ENCODE assay signal across 21 cellular contexts in the genomic region with DNA sequence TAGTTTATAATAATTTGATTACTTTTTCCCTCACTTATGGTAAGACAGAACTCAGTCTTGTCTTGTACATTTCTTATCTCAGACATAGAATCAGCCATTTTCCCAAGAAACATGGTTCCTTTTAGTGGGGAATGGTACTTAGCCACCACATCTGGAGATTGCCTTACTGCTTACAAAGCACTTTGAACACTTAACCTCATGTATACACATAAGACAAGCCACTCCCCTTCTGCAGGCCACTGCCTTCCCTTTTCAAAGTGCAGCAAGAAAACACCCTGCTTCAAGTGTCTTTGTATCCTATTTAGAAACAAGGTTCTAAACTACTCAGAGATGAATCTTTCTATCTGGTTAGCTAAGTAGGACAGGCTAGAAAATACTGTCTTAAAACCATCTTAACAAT.
A peak's percentile ranks its signal among the peaks of the same experiment; 100 is the strongest.
DNase-seq lines count a peak whose midpoint lies in the region; ATAC-seq, FAIRE-seq and TF ChIP-seq lines count a peak whose summit lies in the region.
"Had no signal": no experiment of that assay in that cellular context is flagged by ENCODE, and none has a peak within 500 bp of the region (broad histone marks: within the 10 kb centered on the region; RNA-seq: fewer than 3 reads in every experiment).

No MANE protein-coding gene starts in this region.

- TF ChIP-seq CTCF in AG04450 (IDR thresholded peaks at IDR 0.05; ENCODE audit: low read depth, low read length) (no peak), bronchial epithelial cell (IDR thresholded peaks at IDR 0.05; ENCODE audit: insufficient read depth, low read length, severe bottlenecking) (no peak), kidney (IDR thresholded peaks at IDR 0.05; ENCODE audit: borderline replicate concordance, extremely low read depth, insufficient read depth) (no peak)

- peak; percentile 20 for DNase-seq in AG04450 (ENCODE audit: low read depth, low spot score)
- peak; percentile 66 for DNase-seq in M059J (ENCODE audit: low read depth)
- DNase-seq in bronchial epithelial cell (ENCODE audit: low read depth), result peak; percentile 4
- peak in 1 of 2 donors; percentile 6 for DNase-seq in left colon
- no peak for DNase-seq in stimulated activated effector memory CD8-positive, alpha-beta T cell treated with anti-CD3 and anti-CD28 coated beads, Interleukin-12 subunit alpha, Interleukin-12 subunit beta, amount 100 ng/mL, for 72 hours (ENCODE audit: low spot score in 2 of 2)
- no peak for DNase-seq in kidney
- no peak for DNase-seq in NCI-H1105 (lab: John Stamatoyannopoulos, UW)
- DNase-seq: activated CD8-positive, alpha-beta T cell treated with anti-CD3 and anti-CD28 coated beads, Interleukin-2, amount 10 ng/mL, durations not matched to agents 7 days and 5 days; amygdala; cortex of kidney; hypothalamus; left ventricle myocardium inferior; NCI-H1436 treated with DMSO at 0.1 percent for 48 hours; NCI-H526 treated with DMSO at 0.1 percent for 48 hours; stimulated activated CD4-positive, alpha-beta T cell treated with anti-CD3 and anti-CD28 coated beads, Interleukin-15, amount 100 ng/mL, for 24 hours had no signal

- H3K9ac ChIP-seq in kidney (ENCODE audit: low read length in 2 of 2), result no peak overlapping the region
- H3K9ac ChIP-seq: KMS-11 had no signal

- intact Hi-C loops in left colon (cut with DNase I, micrococcal nuclease) (no loop called here), kidney (cut with DNase I) (no loop called here)

- H3K36me3 ChIP-seq in bronchial epithelial cell (ENCODE audit: control insufficient read depth, insufficient read depth, low read length), result no peaks in the 10 kb centered on the region
- no peaks in the 10 kb centered on the region for H3K36me3 ChIP-seq in kidney (ENCODE audit: control insufficient read depth in 1 of 2, insufficient read depth in 2 of 2, low read length in 2 of 2)
- H3K36me3 ChIP-seq: left ventricle myocardium inferior, prostate gland had no signal

- POLR2A ChIA-PET in AG04450 (lab: Yijun Ruan, JAX), result no interaction called here

- peaks cover 0 to 12% of the 10 kb centered on the region in 2 donors for H3K4me1 ChIP-seq in kidney (ENCODE audit: control insufficient read depth in 1 of 2, insufficient read depth in 1 of 2, low read depth in 1 of 2, low read length in 2 of 2)
- H3K4me1 ChIP-seq: prostate gland had no signal

- CTCF ChIA-PET in AG04450 (lab: Charles Lee), result interaction anchor here (1.3 kb wide), 1 partner anchor 159 kb away, joined by 4 read pairs; a partner anchor contains a TSS

- H3K9me3 ChIP-seq in AG04450 (ENCODE audit: control insufficient read depth, insufficient read depth, low read length) (no peaks in the 10 kb centered on the region), kidney (ENCODE audit: control insufficient read depth in 1 of 2, low read length in 2 of 2) (no peaks in the 10 kb centered on the region)
- H3K9me3 ChIP-seq: left ventricle myocardium inferior, prostate gland had no signal

- H3K36me3 Mint-ChIP-seq in stimulated activated effector memory CD8-positive, alpha-beta T cell treated with anti-CD3 and anti-CD28 coated beads, Interleukin-12 subunit alpha, Interleukin-12 subunit beta, amount 100 ng/mL, for 72 hours, result no peaks in the 10 kb centered on the region

- H3K4me1 Mint-ChIP-seq in stimulated activated effector memory CD8-positive, alpha-beta T cell treated with anti-CD3 and anti-CD28 coated beads, Interleukin-12 subunit alpha, Interleukin-12 subunit beta, amount 100 ng/mL, for 72 hours, result no peaks in the 10 kb centered on the region
- H3K4me1 Mint-ChIP-seq: activated T-helper 17 cell treated with anti-CD3 and anti-CD28 coated beads, Interleukin-2, amount 50 U/mL, for 72 hours had no signal

- peak; percentile 70 for ATAC-seq in left colon
- no peak for ATAC-seq in GM21723 (IDR thresholded peaks at IDR 0.05; ENCODE audit: unreplicated experiment)
- ATAC-seq in stimulated activated effector memory CD8-positive, alpha-beta T cell treated with anti-CD3 and anti-CD28 coated beads, Interleukin-12 subunit alpha, Interleukin-12 subunit beta, amount 100 ng/mL, for 72 hours, result no peak
- ATAC-seq: activated CD8-positive, alpha-beta T cell treated with anti-CD3 and anti-CD28 coated beads, Interleukin-2, amount 10 ng/mL, durations not matched to agents 7 days and 5 days; activated T-helper 17 cell treated with anti-CD3 and anti-CD28 coated beads, Interleukin-2, amount 50 U/mL, for 72 hours had no signal

- no peak overlapping the region for H3K27ac ChIP-seq in AG04450 (ENCODE audit: low read depth, low read length)
- H3K27ac ChIP-seq in kidney (ENCODE audit: low read depth in 2 of 2, low read length in 2 of 2), result no peak overlapping the region
- H3K27ac ChIP-seq: KMS-11, left ventricle myocardium inferior, PC-9, prostate gland, VCaP had no signal

- no peaks in the 10 kb centered on the region for H3K9me3 Mint-ChIP-seq in stimulated activated effector memory CD8-positive, alpha-beta T cell treated with anti-CD3 and anti-CD28 coated beads, Interleukin-12 subunit alpha, Interleukin-12 subunit beta, amount 100 ng/mL, for 72 hours
- H3K9me3 Mint-ChIP-seq: activated T-helper 17 cell treated with anti-CD3 and anti-CD28 coated beads, Interleukin-2, amount 50 U/mL, for 72 hours had no signal

- FAIRE-seq in bronchial epithelial cell (lab: Jason Lieb, UNC), result no peak
- FAIRE-seq in kidney (lab: Jason Lieb, UNC), result no peak

- H3K4me3 ChIP-seq in AG04450 (ENCODE audit: low read depth, low read length) (no peak overlapping the region), bronchial epithelial cell (ENCODE audit: low read depth, low read length) (no peak overlapping the region), kidney (ENCODE audit: low read length in 2 of 2) (no peak overlapping the region)
- H3K4me3 ChIP-seq: left ventricle myocardium inferior, PC-9, prostate gland had no signal

- H3K27me3 ChIP-seq in AG04450 (ENCODE audit: control insufficient read depth, insufficient read depth, low read length) (no peaks in the 10 kb centered on the region), bronchial epithelial cell (ENCODE audit: control insufficient read depth, insufficient read depth, low read length) (no peaks in the 10 kb centered on the region)

- no peak overlapping the region for H3K4me3 Mint-ChIP-seq in stimulated activated effector memory CD8-positive, alpha-beta T cell treated with anti-CD3 and anti-CD28 coated beads, Interleukin-12 subunit alpha, Interleukin-12 subunit beta, amount 100 ng/mL, for 72 hours
- H3K4me3 Mint-ChIP-seq: activated CD8-positive, alpha-beta T cell treated with anti-CD3 and anti-CD28 coated beads, Interleukin-2, amount 10 ng/mL, durations not matched to agents 7 days and 5 days; activated T-helper 17 cell treated with anti-CD3 and anti-CD28 coated beads, Interleukin-2, amount 50 U/mL, for 72 hours had no signal

- no peak overlapping the region for H3K27ac Mint-ChIP-seq in stimulated activated effector memory CD8-positive, alpha-beta T cell treated with anti-CD3 and anti-CD28 coated beads, Interleukin-12 subunit alpha, Interleukin-12 subunit beta, amount 100 ng/mL, for 72 hours
- H3K27ac Mint-ChIP-seq: activated CD8-positive, alpha-beta T cell treated with anti-CD3 and anti-CD28 coated beads, Interleukin-2, amount 10 ng/mL, durations not matched to agents 7 days and 5 days; activated T-helper 17 cell treated with anti-CD3 and anti-CD28 coated beads, Interleukin-2, amount 50 U/mL, for 72 hours had no signal

Comparison
In these comparisons a context has a peak if more than half of its experiments do, and no peak if none do; other contexts are left out.
1. DNase-seq: peak in AG04450 (single experiment), M059J (single experiment) and bronchial epithelial cell (single experiment); none in stimulated activated effector memory CD8-positive, alpha-beta T cell treated with anti-CD3 and anti-CD28 coated beads, Interleukin-12 subunit alpha, Interleukin-12 subunit beta, amount 100 ng/mL, for 72 hours (0 of 2), kidney (single experiment) and NCI-H1105 (single experiment).